1 cellular context compared by ENCODE assay signal in the genomic region with DNA sequence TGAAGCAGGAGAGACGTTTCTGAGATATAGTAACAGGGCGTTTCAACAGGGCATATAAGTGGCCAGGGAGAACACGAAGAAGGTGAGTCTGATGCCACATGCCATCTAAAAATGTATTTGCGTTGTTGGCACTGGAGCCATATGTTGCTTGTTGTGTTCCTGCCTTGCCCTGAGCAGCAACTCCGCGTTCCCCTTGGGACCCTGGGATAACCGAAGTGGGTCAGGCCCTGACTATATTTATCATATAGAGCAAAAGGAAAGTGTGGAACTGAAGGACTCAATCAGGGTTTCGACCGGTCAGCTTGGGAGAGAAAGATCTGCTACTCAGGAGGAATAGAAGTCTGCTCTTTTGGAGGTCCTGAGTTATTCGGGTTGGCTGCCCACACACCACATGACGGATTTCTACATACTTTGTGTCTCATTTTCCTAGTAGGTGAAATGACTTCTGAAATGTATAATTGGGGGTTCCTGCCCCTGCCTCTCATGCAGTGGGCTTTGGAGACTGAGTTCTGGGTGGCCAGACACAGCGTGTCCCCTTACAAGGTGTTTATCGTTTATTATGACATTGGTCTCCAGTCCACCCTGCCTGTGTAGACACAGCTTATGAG.
TF ChIP-seq lines count a peak whose summit lies in the region.

No MANE protein-coding gene starts in this region.

TF ChIP-seq in HepG2, 621 proteins besides CTCF, POLR2A, EP300 and RAD21:
- peak; percentile 41; the same call in 1 of the 2 replicates for TF ChIP-seq POLR2G (IDR thresholded peaks at IDR 0.05; ENCODE audit: low read depth, low read length)
- TF ChIP-seq THAP11 (CRISPR knock-in tag; IDR thresholded peaks at IDR 0.05) = no peak
- 0 out of 2 replicates have a peak, but pooled peaks have one; percentile 22 for TF ChIP-seq ELF4 (CRISPR knock-in tag; IDR thresholded peaks at IDR 0.05; ENCODE audit: borderline replicate concordance)
- TF ChIP-seq ZNF577 (CRISPR knock-in tag; IDR thresholded peaks at IDR 0.05; ENCODE audit: borderline replicate concordance, low read depth) = no peak
- no peak for TF ChIP-seq ZNF543 (CRISPR knock-in tag; IDR thresholded peaks at IDR 0.05)
- TF ChIP-seq STAT5B (CRISPR knock-in tag; IDR thresholded peaks at IDR 0.05) = no peak
- TF ChIP-seq, protein P1, sequence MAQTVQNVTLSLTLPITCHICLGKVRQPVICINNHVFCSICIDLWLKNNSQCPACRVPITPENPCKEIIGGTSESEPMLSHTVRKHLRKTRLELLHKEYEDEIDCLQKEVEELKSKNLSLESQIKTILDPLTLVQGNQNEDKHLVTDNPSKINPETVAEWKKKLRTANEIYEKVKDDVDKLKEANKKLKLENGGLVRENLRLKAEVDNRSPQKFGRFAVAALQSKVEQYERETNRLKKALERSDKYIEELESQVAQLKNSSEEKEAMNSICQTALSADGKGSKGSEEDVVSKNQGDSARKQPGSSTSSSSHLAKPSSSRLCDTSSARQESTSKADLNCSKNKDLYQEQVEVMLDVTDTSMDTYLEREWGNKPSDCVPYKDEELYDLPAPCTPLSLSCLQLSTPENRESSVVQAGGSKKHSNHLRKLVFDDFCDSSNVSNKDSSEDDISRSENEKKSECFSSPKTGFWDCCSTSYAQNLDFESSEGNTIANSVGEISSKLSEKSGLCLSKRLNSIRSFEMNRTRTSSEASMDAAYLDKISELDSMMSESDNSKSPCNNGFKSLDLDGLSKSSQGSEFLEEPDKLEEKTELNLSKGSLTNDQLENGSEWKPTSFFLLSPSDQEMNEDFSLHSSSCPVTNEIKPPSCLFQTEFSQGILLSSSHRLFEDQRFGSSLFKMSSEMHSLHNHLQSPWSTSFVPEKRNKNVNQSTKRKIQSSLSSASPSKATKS (CRISPR knock-in tag; IDR thresholded peaks at IDR 0.05) = no peak
- no peak for TF ChIP-seq ZNF652 (CRISPR knock-in tag; IDR thresholded peaks at IDR 0.05; ENCODE audit: borderline replicate concordance, low read depth)
- no peak for TF ChIP-seq NR2F2 (IDR thresholded peaks at IDR 0.05; ENCODE audit: borderline replicate concordance, low read depth)
- no peak for TF ChIP-seq KAT2B (IDR thresholded peaks at IDR 0.05; ENCODE audit: borderline replicate concordance, low read depth, low read length)
- no peak for TF ChIP-seq KDM2A (CRISPR knock-in tag; IDR thresholded peaks at IDR 0.05; ENCODE audit: borderline replicate concordance, low read depth)
- no peak for TF ChIP-seq SOX6 (IDR thresholded peaks at IDR 0.05)
- no peak for TF ChIP-seq SOX6 (CRISPR knock-in tag; IDR thresholded peaks at IDR 0.05)
- no peak for TF ChIP-seq THYN1 (CRISPR knock-in tag; IDR thresholded peaks at IDR 0.05; ENCODE audit: borderline replicate concordance, low read depth)
- TF ChIP-seq RFXAP (CRISPR knock-in tag; IDR thresholded peaks at IDR 0.05; ENCODE audit: borderline replicate concordance) = no peak
- TF ChIP-seq MLXIP (CRISPR knock-in tag; IDR thresholded peaks at IDR 0.05; ENCODE audit: borderline replicate concordance) = no peak
- TF ChIP-seq PLRG1 (conservative IDR thresholded peaks at IDR 0.05) = no peak
- TF ChIP-seq RBFOX2 (IDR thresholded peaks at IDR 0.05; ENCODE audit: low read depth, low read length) = 0 out of 2 replicates have a peak, but pooled peaks have one; percentile 41
- no peak for TF ChIP-seq CHCHD3 (CRISPR knock-in tag; IDR thresholded peaks at IDR 0.05)
- no peak for TF ChIP-seq ZZZ3 (CRISPR knock-in tag; IDR thresholded peaks at IDR 0.05; ENCODE audit: borderline replicate concordance)
- TF ChIP-seq ZSCAN31 (CRISPR knock-in tag; IDR thresholded peaks at IDR 0.05; ENCODE audit: low read depth) = no peak
- TF ChIP-seq, protein P2, sequence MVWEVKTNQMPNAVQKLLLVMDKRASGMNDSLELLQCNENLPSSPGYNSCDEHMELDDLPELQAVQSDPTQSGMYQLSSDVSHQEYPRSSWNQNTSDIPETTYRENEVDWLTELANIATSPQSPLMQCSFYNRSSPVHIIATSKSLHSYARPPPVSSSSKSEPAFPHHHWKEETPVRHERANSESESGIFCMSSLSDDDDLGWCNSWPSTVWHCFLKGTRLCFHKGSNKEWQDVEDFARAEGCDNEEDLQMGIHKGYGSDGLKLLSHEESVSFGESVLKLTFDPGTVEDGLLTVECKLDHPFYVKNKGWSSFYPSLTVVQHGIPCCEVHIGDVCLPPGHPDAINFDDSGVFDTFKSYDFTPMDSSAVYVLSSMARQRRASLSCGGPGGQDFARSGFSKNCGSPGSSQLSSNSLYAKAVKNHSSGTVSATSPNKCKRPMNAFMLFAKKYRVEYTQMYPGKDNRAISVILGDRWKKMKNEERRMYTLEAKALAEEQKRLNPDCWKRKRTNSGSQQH (CRISPR knock-in tag; IDR thresholded peaks at IDR 0.05; ENCODE audit: low read depth) = no peak
- TF ChIP-seq KDM1A (CRISPR knock-in tag; IDR thresholded peaks at IDR 0.05) = no peak
- TF ChIP-seq MYNN (CRISPR knock-in tag; IDR thresholded peaks at IDR 0.05; ENCODE audit: low read depth) = no peak
- TF ChIP-seq ZNF558 (CRISPR knock-in tag; IDR thresholded peaks at IDR 0.05; ENCODE audit: borderline replicate concordance) = no peak
- no peak for TF ChIP-seq HDAC2 (CRISPR knock-in tag; IDR thresholded peaks at IDR 0.05)
